8 cellular contexts compared by ENCODE assay signal in genomic region chr16:84514874-84515835, GRCh38. TPM values are rescaled to one million over a fixed set of nuclear protein-coding genes. Genes with fewer than 3 reads are reported as not detected.
DNase-seq lines count a peak whose midpoint lies in the region; ATAC-seq and TF ChIP-seq lines count a peak whose summit lies in the region.

No MANE protein-coding gene starts in this region.

- TF ChIP-seq EP300 in Ishikawa (IDR thresholded peaks at IDR 0.05; ENCODE audit: borderline replicate concordance), result peak; percentile 45; the same call in 1 of the 2 replicates

- H3K4me3 Mint-ChIP-seq in activated CD4-positive, alpha-beta T cell treated with anti-CD3 and anti-CD28 coated beads, Interleukin-2, amount 10 ng/mL, durations not matched to agents 24 days and 14 days, result peak overlapping the region; percentile 74

- H3K4me1 ChIP-seq in cardiac muscle cell (ENCODE audit: low read depth), result peaks cover 9% of the 10 kb centered on the region

- peak overlapping the region; percentile 97 for H3K27ac Mint-ChIP-seq in activated CD4-positive, alpha-beta T cell treated with anti-CD3 and anti-CD28 coated beads, Interleukin-2, amount 10 ng/mL, durations not matched to agents 24 days and 14 days

- TF ChIP-seq RAD21 in Ishikawa (IDR thresholded peaks at IDR 0.05; ENCODE audit: low read depth), result no peak

- H3K27ac ChIP-seq in cardiac muscle cell, result peak overlapping the region; percentile 75

- H3K27me3 ChIP-seq in cardiac muscle cell, result no peaks in the 10 kb centered on the region

- TF ChIP-seq CTCF in cardiac muscle cell (IDR thresholded peaks at IDR 0.05; ENCODE audit: low read depth, low read length), result no peak

- peaks cover 17% of the 10 kb centered on the region for H3K36me3 Mint-ChIP-seq in activated CD4-positive, alpha-beta T cell treated with anti-CD3 and anti-CD28 coated beads, Interleukin-2, amount 10 ng/mL, durations not matched to agents 24 days and 14 days (ENCODE audit: low read depth)

- intact Hi-C loops in activated CD4-positive, alpha-beta T cell treated with anti-CD3 and anti-CD28 coated beads, Interleukin-2, amount 10 ng/mL, durations not matched to agents 24 days and 14 days (cut with micrococcal nuclease), result loop anchor here (1.0 to 5.0 kb wide), 5 partner anchors 9 to 224 kb away; partner anchors contain the start of gene COTL1

- H3K9me3 ChIP-seq in cardiac muscle cell (ENCODE audit: low read depth), result no peaks in the 10 kb centered on the region

- no peaks in the 10 kb centered on the region for H3K27me3 Mint-ChIP-seq in activated CD4-positive, alpha-beta T cell treated with anti-CD3 and anti-CD28 coated beads, Interleukin-2, amount 10 ng/mL, durations not matched to agents 24 days and 14 days

- H3K9me3 Mint-ChIP-seq in activated CD4-positive, alpha-beta T cell treated with anti-CD3 and anti-CD28 coated beads, Interleukin-2, amount 10 ng/mL, durations not matched to agents 24 days and 14 days, result peaks cover 5% of the 10 kb centered on the region

- peak; percentile 25 for DNase-seq in DMS79 treated with DMSO at 0.1 percent for 48 hours (lab: John Stamatoyannopoulos, UW)
- peak; percentile 96 for DNase-seq in activated CD4-positive, alpha-beta T cell treated with anti-CD3 and anti-CD28 coated beads, Interleukin-2, amount 10 ng/mL, durations not matched to agents 24 days and 14 days
- DNase-seq in cardiac muscle cell (ENCODE audit: low read depth in 1 of 2, low spot score in 1 of 2), result peak in 1 of 2 donors; percentile 63
- DNase-seq in stimulated activated CD8-positive, alpha-beta memory T cell treated with anti-CD3 and anti-CD28 coated beads, Interleukin-15, amount 100 ng/mL, for 4 hours (ENCODE audit: low read depth in 2 of 2), result peak; percentile 60 to 70
- no peak for DNase-seq in SHP77 treated with DMSO at 0.1 percent for 48 hours (lab: John Stamatoyannopoulos, UW)
- DNase-seq in mesenteric fat pad (ENCODE audit: low spot score), result no peak

- H3K4me3 ChIP-seq in cardiac muscle cell, result no peak overlapping the region

- peak; percentile 92 for ATAC-seq in GM21447 (IDR thresholded peaks at IDR 0.05; ENCODE audit: unreplicated experiment)

- peaks cover 73% of the 10 kb centered on the region for H3K4me1 Mint-ChIP-seq in activated CD4-positive, alpha-beta T cell treated with anti-CD3 and anti-CD28 coated beads, Interleukin-2, amount 10 ng/mL, durations not matched to agents 24 days and 14 days

- no peaks in the 10 kb centered on the region for H3K36me3 ChIP-seq in cardiac muscle cell

TF ChIP-seq in Ishikawa, 13 proteins besides CTCF, POLR2A, EP300 and RAD21:
- TF ChIP-seq MAX (IDR thresholded peaks at IDR 0.05) (peak; percentile 75; the same call in 1 of the 2 replicates), TCF12 (IDR thresholded peaks at IDR 0.05; ENCODE audit: low read depth) (0 out of 2 replicates have a peak, but pooled peaks have one; percentile 32), CEBPB (IDR thresholded peaks at IDR 0.05) (peak; percentile 48; the same call in 1 of the 2 replicates), EGR1 (IDR thresholded peaks at IDR 0.05) (no peak)

RNA-seq across cellular contexts. Expression of gene MEAK7, which starts 10.7 kb away (rescaled TPM):
- total RNA-seq in activated CD4-positive, alpha-beta T cell treated with anti-CD3 and anti-CD28 coated beads, Interleukin-2, amount 10 ng/mL, durations not matched to agents 24 days and 14 days, result 11.7 and 12.5 TPM in 2 replicates
- total RNA-seq in cardiac muscle cell (16.3 and 28.7 TPM in 2 replicates), mesenteric fat pad (11.5 TPM)
- polyA plus RNA-seq in cardiac muscle cell, result 26.6 and 33.4 TPM in 2 replicates

Comparison
In these comparisons a context has a peak if more than half of its experiments do, and no peak if none do; other contexts are left out.
1. DNase-seq: peak in DMS79 treated with DMSO at 0.1 percent for 48 hours (single experiment), activated CD4-positive, alpha-beta T cell treated with anti-CD3 and anti-CD28 coated beads, Interleukin-2, amount 10 ng/mL, durations not matched to agents 24 days and 14 days (single experiment) and stimulated activated CD8-positive, alpha-beta memory T cell treated with anti-CD3 and anti-CD28 coated beads, Interleukin-15, amount 100 ng/mL, for 4 hours (2 of 2); none in SHP77 treated with DMSO at 0.1 percent for 48 hours (single experiment) and mesenteric fat pad (single experiment).